ENCODE assay signal across 20 cellular contexts in genomic region chr14:39033371-39033770, GRCh38.
DNase-seq lines count a peak whose midpoint lies in the region; ATAC-seq lines count a peak whose summit lies in the region.
"Had no signal": no experiment of that assay in that cellular context is flagged by ENCODE, and none has a peak within 500 bp of the region (broad histone marks: within the 10 kb centered on the region; RNA-seq: fewer than 3 reads in every experiment).

No MANE protein-coding gene starts in this region.

- DNase-seq in ELR (ENCODE audit: low read depth) (peak; percentile 45), M059J (ENCODE audit: low read depth) (peak; percentile 35), dermis blood vessel endothelial cell (peak; percentile 33), non-pigmented ciliary epithelial cell (ENCODE audit: low read depth) (peak; percentile 24), sciatic nerve (ENCODE audit: low spot score) (no peak), KBM-7 (no peak), COLO829 (ENCODE audit: low spot score) (no peak)
- DNase-seq: AML-193, DMS 273 treated with DMSO at 0.1 percent for 48 hours, GF-D8, GOT3, NCI-H1092, NCI-H1436 treated with DMSO at 0.1 percent for 48 hours, NCI-H2029 treated with DMSO at 0.1 percent for 48 hours, NCI-H2171, NCI-H526, PC-9, SIG-M5 had no signal

- ATAC-seq in sciatic nerve, result no peak
- no peak for ATAC-seq in HG03039 (IDR thresholded peaks at IDR 0.05; ENCODE audit: unreplicated experiment)
- ATAC-seq: GM12878 had no signal

- intact Hi-C loops in sciatic nerve (cut with DNase I), result no loop called here

- in situ Hi-C loops in KBM-7 (cut with MboI; ENCODE audit: low pct_unique_long_range_greater_than_20kb, low sequenced_read_pairs), result no loop called here

Comparison
In these comparisons a context has a peak if more than half of its experiments do, and no peak if none do; other contexts are left out.
1. DNase-seq: peak in ELR (single experiment), M059J (single experiment), dermis blood vessel endothelial cell (single experiment) and non-pigmented ciliary epithelial cell (single experiment); none in sciatic nerve (single experiment), KBM-7 (single experiment) and COLO829 (single experiment).